Comparison of ENCODE assay signal across 28 cellular contexts in the genomic region with DNA sequence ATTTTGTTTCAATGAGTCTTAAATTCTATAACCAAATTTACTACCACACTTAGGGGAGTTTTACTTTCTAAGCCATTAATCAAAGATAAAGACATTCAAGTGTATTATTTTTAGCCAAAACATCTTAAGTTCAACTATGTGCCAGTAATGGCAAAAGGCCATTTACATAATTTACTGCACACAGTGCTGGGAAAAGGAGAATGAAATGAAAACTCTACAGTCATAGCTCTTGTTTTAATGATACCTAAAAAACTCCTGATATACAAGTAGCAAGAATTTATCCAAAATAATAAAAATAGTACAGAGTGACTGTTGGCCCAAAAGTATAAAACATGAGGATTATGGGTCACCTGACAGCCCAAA. TPM values are rescaled to one million over a fixed set of nuclear protein-coding genes. Genes with fewer than 3 reads are reported as not detected.
DNase-seq lines count a peak whose midpoint lies in the region; ATAC-seq and TF ChIP-seq lines count a peak whose summit lies in the region.
"Had no signal": no experiment of that assay in that cellular context is flagged by ENCODE, and none has a peak within 500 bp of the region (broad histone marks: within the 10 kb centered on the region; RNA-seq: fewer than 3 reads in every experiment).

No MANE protein-coding gene starts in this region.

- H3K27ac ChIP-seq in psoas muscle: peak overlapping the region; percentile 5
- H3K27ac ChIP-seq in esophagus squamous epithelium: no peak overlapping the region
- H3K27ac ChIP-seq: epithelial cell of prostate, foreskin keratinocyte, SJCRH30, spleen, suprapubic skin had no signal

- H3K4me3 Mint-ChIP-seq in effector memory CD8-positive, alpha-beta T cell: no peak overlapping the region
- H3K4me3 Mint-ChIP-seq: activated B cell treated with CpG ODN at 0.5 μM for 24 hours; activated CD8-positive, alpha-beta memory T cell treated with anti-CD3 and anti-CD28 coated beads, Interleukin-2, amount 10 ng/mL, durations not matched to agents 7 days and 5 days; naive B cell had no signal

- DNase-seq in AG09309 (ENCODE audit: low read depth) (peak; percentile 31), GM03348 (ENCODE audit: low spot score) (peak; percentile 10), psoas muscle (no peak), mucosa of descending colon (no peak), islet precursor cell (no peak), nucleus accumbens (lab: John Stamatoyannopoulos, UW) (no peak), esophagus squamous epithelium (lab: John Stamatoyannopoulos, UW) (no peak)
- no peak for DNase-seq in effector memory CD8-positive, alpha-beta T cell
- DNase-seq: activated B cell treated with CpG ODN at 0.5 μM for 24 hours; activated CD4-positive, alpha-beta T cell treated with anti-CD3 and anti-CD28 coated beads, Interleukin-2, amount 50 U/mL, for 1 hour; activated CD8-positive, alpha-beta memory T cell treated with anti-CD3 and anti-CD28 coated beads, Interleukin-2, amount 10 ng/mL, durations not matched to agents 7 days and 5 days; Caco-2; foreskin keratinocyte; GF-D8; naive B cell; NCI-H1092 treated with DMSO at 0.1 percent for 48 hours; NCI-H187 treated with DMSO at 0.1 percent for 48 hours; NCI-H2171 treated with DMSO at 0.1 percent for 48 hours; NCI-H526 treated with DMSO at 0.1 percent for 48 hours; retina; SJCRH30; spleen; stimulated activated CD4-positive, alpha-beta T cell treated with anti-CD3 and anti-CD28 coated beads, Interleukin-2, amount 100 ng/mL, for 48 hours had no signal

- no peak for TF ChIP-seq POLR2A in esophagus squamous epithelium (IDR thresholded peaks at IDR 0.05)

- peak overlapping the region; percentile 9 to 77 for H3K27ac Mint-ChIP-seq in effector memory CD8-positive, alpha-beta T cell
- H3K27ac Mint-ChIP-seq: activated B cell treated with CpG ODN at 0.5 μM for 24 hours; activated CD8-positive, alpha-beta memory T cell treated with anti-CD3 and anti-CD28 coated beads, Interleukin-2, amount 10 ng/mL, durations not matched to agents 7 days and 5 days had no signal

- H3K4me1 Mint-ChIP-seq in effector memory CD8-positive, alpha-beta T cell (ENCODE audit: low read depth in 2 of 2): peaks cover 1 to 3% of the 10 kb centered on the region in 2 donors
- H3K4me1 Mint-ChIP-seq: activated B cell treated with CpG ODN at 0.5 μM for 24 hours; activated CD8-positive, alpha-beta memory T cell treated with anti-CD3 and anti-CD28 coated beads, Interleukin-2, amount 10 ng/mL, durations not matched to agents 7 days and 5 days; naive B cell had no signal

- ATAC-seq in effector memory CD8-positive, alpha-beta T cell (replicated peaks): no peak
- no peak for ATAC-seq in psoas muscle
- ATAC-seq in mucosa of descending colon: no peak
- ATAC-seq: activated CD8-positive, alpha-beta memory T cell treated with anti-CD3 and anti-CD28 coated beads, Interleukin-2, amount 10 ng/mL, durations not matched to agents 7 days and 5 days; activated naive CD4-positive, alpha-beta T cell treated with anti-CD3 and anti-CD28 coated beads, Interleukin-2, amount 50 U/mL, for 72 hours; K562 had no signal

- H3K4me3 ChIP-seq in AG09309 (ENCODE audit: control insufficient read depth, low read depth, low read length) (no peak overlapping the region), psoas muscle (no peak overlapping the region), mucosa of descending colon (no peak overlapping the region), esophagus squamous epithelium (no peak overlapping the region)
- H3K4me3 ChIP-seq: K562, ovary, SJCRH30, spleen, suprapubic skin had no signal

- H3K9me3 ChIP-seq in psoas muscle (no peaks in the 10 kb centered on the region), mucosa of descending colon (no peaks in the 10 kb centered on the region), esophagus squamous epithelium (no peaks in the 10 kb centered on the region)
- H3K9me3 ChIP-seq: Caco-2, ovary, SJCRH30, spleen, suprapubic skin had no signal

- TF ChIP-seq CTCF in AG09309 (IDR thresholded peaks at IDR 0.05; ENCODE audit: control insufficient read depth, insufficient read depth, low read depth, low read length, missing control alignments) (no peak), psoas muscle (IDR thresholded peaks at IDR 0.05) (no peak), mucosa of descending colon (IDR thresholded peaks at IDR 0.05) (no peak), esophagus squamous epithelium (IDR thresholded peaks at IDR 0.05) (no peak)

- intact Hi-C loops in psoas muscle (cut with DNase I): loop anchor here in 1 of 2 donors (5.0 kb wide), 1 partner anchor 302 kb away; no protein-coding TSS in a partner anchor
- intact Hi-C loops in mucosa of descending colon (cut with DNase I, micrococcal nuclease): no loop called here
- intact Hi-C loops in esophagus squamous epithelium (cut with DNase I): loop anchor here (10.0 kb wide), 1 partner anchor 304 kb away; no protein-coding TSS in a partner anchor

- H3K27me3 Mint-ChIP-seq in effector memory CD8-positive, alpha-beta T cell: no peaks in the 10 kb centered on the region
- H3K27me3 Mint-ChIP-seq: activated B cell treated with CpG ODN at 0.5 μM for 24 hours; activated CD8-positive, alpha-beta memory T cell treated with anti-CD3 and anti-CD28 coated beads, Interleukin-2, amount 10 ng/mL, durations not matched to agents 7 days and 5 days; naive B cell had no signal

- H3K9me3 Mint-ChIP-seq in effector memory CD8-positive, alpha-beta T cell: no peaks in the 10 kb centered on the region
- H3K9me3 Mint-ChIP-seq: activated B cell treated with CpG ODN at 0.5 μM for 24 hours; activated naive CD4-positive, alpha-beta T cell treated with anti-CD3 and anti-CD28 coated beads, Interleukin-2, amount 50 U/mL, for 72 hours; naive B cell had no signal

- H3K4me1 ChIP-seq in psoas muscle: peaks cover 18% of the 10 kb centered on the region
- H3K4me1 ChIP-seq in mucosa of descending colon (ENCODE audit: low read depth): no peaks in the 10 kb centered on the region
- H3K4me1 ChIP-seq in esophagus squamous epithelium: peaks cover 0 to 12% (median 9%) of the 10 kb centered on the region in 3 donors
- H3K4me1 ChIP-seq: foreskin keratinocyte, SJCRH30, spleen had no signal

- H3K27me3 ChIP-seq in psoas muscle (ENCODE audit: insufficient read depth in 3 of 3, low read length in 2 of 3) (no peaks in the 10 kb centered on the region), esophagus squamous epithelium (no peaks in the 10 kb centered on the region)
- H3K27me3 ChIP-seq: foreskin keratinocyte, ovary, SJCRH30, spleen, suprapubic skin had no signal

- peaks cover 2 to 80% of the 10 kb centered on the region in 2 donors for H3K36me3 ChIP-seq in psoas muscle (ENCODE audit: insufficient read depth in 1 of 2, low read depth in 1 of 2)
- no peaks in the 10 kb centered on the region for H3K36me3 ChIP-seq in mucosa of descending colon (ENCODE audit: low read depth)
- H3K36me3 ChIP-seq in esophagus squamous epithelium: peaks cover 0 to 91% (median 4%) of the 10 kb centered on the region in 3 donors
- H3K36me3 ChIP-seq: ovary had no signal

- peaks cover 82% of the 10 kb centered on the region for H3K36me3 Mint-ChIP-seq in effector memory CD8-positive, alpha-beta T cell (ENCODE audit: insufficient read depth)

RNA-seq across cellular contexts. Expression of a gene that starts 42.4 kb away (rescaled TPM):
- 100 to 1,000 TPM in 2 of 4 donors, 10 to 100 TPM in 2; 32.0 to 122 (median 86.7) TPM for total RNA-seq in psoas muscle
- 10 to 100 TPM; 44.6 to 99.6 (median 81.8) TPM for polyA plus RNA-seq in psoas muscle
- total RNA-seq in mucosa of descending colon: 10 to 100 TPM in 2 of 3 donors, 1 to 10 TPM in 1; 9.8 to 35.9 (median 15.5) TPM
- total RNA-seq in esophagus squamous epithelium: 10 to 100 TPM; 18.5 to 28.8 (median 21.6) TPM

Comparison
In these comparisons a context has a peak if more than half of its experiments do, and no peak if none do; other contexts are left out.
1. DNase-seq: peak in AG09309 (single experiment) and GM03348 (single experiment); none in effector memory CD8-positive, alpha-beta T cell (0 of 3), psoas muscle (0 of 2), mucosa of descending colon (0 of 3), islet precursor cell (single experiment), nucleus accumbens (0 of 56) and esophagus squamous epithelium (single experiment).